Comparison of ENCODE assay signal across 20 cellular contexts in the genomic region with DNA sequence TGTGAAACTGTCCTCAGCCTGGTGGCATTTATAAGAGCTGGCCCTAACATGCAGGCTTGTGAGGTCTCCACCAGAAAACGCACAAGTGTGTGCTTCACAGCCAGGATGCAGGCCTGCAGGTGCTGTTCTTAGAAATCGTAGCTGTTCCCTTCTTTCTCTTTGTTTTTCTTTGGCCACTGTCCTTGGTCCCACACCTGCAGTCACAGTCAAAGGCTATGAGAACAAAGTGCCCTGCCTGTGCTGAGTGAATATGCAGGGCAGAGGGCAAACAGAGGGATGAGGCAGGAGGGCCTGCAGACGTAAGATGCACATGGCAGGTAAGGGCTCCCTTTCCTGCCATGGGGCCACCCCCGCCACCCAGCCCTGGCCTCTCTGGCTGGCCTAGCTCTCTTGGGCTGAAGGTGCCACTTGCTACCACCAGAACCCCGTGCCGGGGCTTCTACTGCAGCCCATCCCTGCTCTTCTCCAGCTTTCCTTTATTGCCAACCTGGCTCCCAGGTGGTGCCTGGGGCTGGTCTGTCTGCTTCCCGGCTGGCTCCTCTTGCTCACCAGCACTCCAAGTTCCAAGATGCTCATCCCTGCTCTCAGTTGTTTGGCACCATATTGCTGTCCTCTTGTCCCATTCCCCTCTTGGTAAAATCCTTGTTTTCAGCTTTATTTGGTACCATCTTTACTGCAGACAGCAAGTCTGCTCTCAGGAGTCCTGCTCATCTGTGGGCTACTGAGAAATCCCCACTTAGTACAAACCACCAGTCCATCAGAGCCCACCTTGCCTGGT.
"Had no signal": no experiment of that assay in that cellular context is flagged by ENCODE, and none has a peak within 500 bp of the region (broad histone marks: within the 10 kb centered on the region; RNA-seq: fewer than 3 reads in every experiment).

No MANE protein-coding gene starts in this region.

- H3K4me3 Mint-ChIP-seq: activated naive CD8-positive, alpha-beta T cell; central memory CD8-positive, alpha-beta T cell; immature natural killer cell; memory B cell had no signal

- H3K9ac ChIP-seq: parathyroid adenoma had no signal

- H3K9me3 Mint-ChIP-seq: central memory CD8-positive, alpha-beta T cell; immature natural killer cell; memory B cell; naive B cell had no signal

- H3K4me1 ChIP-seq: parathyroid adenoma had no signal

- H3K4me3 ChIP-seq: esophagus squamous epithelium, heart right ventricle, mucosa of descending colon, tibial nerve had no signal

- H3K27me3 ChIP-seq: brain microvascular endothelial cell, esophagus squamous epithelium, heart right ventricle, neutrophil, tibial nerve had no signal

- H3K27ac Mint-ChIP-seq: activated naive CD8-positive, alpha-beta T cell; memory B cell; naive B cell had no signal

- H3K36me3 ChIP-seq: brain microvascular endothelial cell, esophagus squamous epithelium, heart right ventricle, neutrophil, tibial nerve, WERI-Rb-1 had no signal

- ATAC-seq: heart right ventricle, left ventricle myocardium superior, mucosa of descending colon had no signal

- H3K9me3 ChIP-seq: esophagus squamous epithelium, heart right ventricle, mucosa of descending colon, neutrophil, tibial nerve had no signal

- H3K36me3 Mint-ChIP-seq: activated naive CD8-positive, alpha-beta T cell; memory B cell; naive B cell had no signal

- H3K4me1 Mint-ChIP-seq: central memory CD8-positive, alpha-beta T cell; memory B cell; naive B cell had no signal

- DNase-seq: activated CD4-positive, alpha-beta T cell treated with anti-CD3 and anti-CD28 coated beads for 1 hour; activated CD4-positive, alpha-beta T cell treated with anti-CD3 and anti-CD28 coated beads, Interleukin-2, amount 50 U/mL, for 4 hours; activated T-cell treated with anti-CD3 and anti-CD28 coated beads for 4 hours; brain microvascular endothelial cell; effector memory CD4-positive, alpha-beta T cell; esophagus squamous epithelium; heart right ventricle; immature natural killer cell; kidney glomerular epithelial cell; left ventricle myocardium superior; mucosa of descending colon; naive B cell; stimulated activated naive CD4-positive, alpha-beta T cell treated with Interleukin-2 at 50 U/mL for 16 hours; WERI-Rb-1 had no signal

- H3K27me3 Mint-ChIP-seq: activated naive CD8-positive, alpha-beta T cell had no signal

- H3K27ac ChIP-seq: brain microvascular endothelial cell, esophagus squamous epithelium, heart right ventricle, neutrophil, parathyroid adenoma, tibial nerve, WERI-Rb-1 had no signal
